Comparison of ENCODE assay signal across 13 cellular contexts in genomic region chr5:78280261-78280660, GRCh38.
"Had no signal": no experiment of that assay in that cellular context is flagged by ENCODE, and none has a peak within 500 bp of the region (broad histone marks: within the 10 kb centered on the region; RNA-seq: fewer than 3 reads in every experiment).

No MANE protein-coding gene starts in this region.

- H3K4me3 ChIP-seq: cardiac muscle cell, gastrocnemius medialis, ovary, tibial nerve had no signal

- H3K27ac ChIP-seq: cardiac muscle cell, gastrocnemius medialis, ovary, tibial nerve had no signal

- H3K27me3 ChIP-seq: cardiac muscle cell, gastrocnemius medialis, ovary, tibial nerve had no signal

- DNase-seq: activated CD4-positive, alpha-beta T cell treated with anti-CD3 and anti-CD28 coated beads, Interleukin-2, amount 50 U/mL, for 48 hours; activated naive CD4-positive, alpha-beta T cell treated with anti-CD3 and anti-CD28 coated beads, Interleukin-2, amount 10 ng/mL, durations not matched to agents 7 days and 5 days; cortex of kidney; effector memory CD4-positive, alpha-beta T cell; gastrocnemius medialis; islet precursor cell; naive thymus-derived CD4-positive, alpha-beta T cell; ovary; T-helper 9 cell had no signal

- H3K9me3 ChIP-seq: gastrocnemius medialis, ovary, tibial nerve had no signal

- ATAC-seq: gastrocnemius medialis; left lobe of liver; naive thymus-derived CD4-positive, alpha-beta T cell; stimulated activated memory B cell treated with anti-CD40 and anti-IgM and Interleukin-4, amounts not matched to agents 10 μg/mL and 1 μg/mL and 100 μg/mL, for 72 hours had no signal

- H3K36me3 ChIP-seq: cardiac muscle cell, gastrocnemius medialis, ovary, tibial nerve had no signal
